In genomic region chr19:38012944-38013343, GRCh38 we compare ENCODE assay signal across 27 cellular contexts.
DNase-seq lines count a peak whose midpoint lies in the region; ATAC-seq and TF ChIP-seq lines count a peak whose summit lies in the region.
"Had no signal": no experiment of that assay in that cellular context is flagged by ENCODE, and none has a peak within 500 bp of the region (broad histone marks: within the 10 kb centered on the region; RNA-seq: fewer than 3 reads in every experiment).

No MANE protein-coding gene starts in this region.

- POLR2A ChIA-PET in activated CD4-positive, alpha-beta memory T cell treated with anti-CD3 and anti-CD28 coated beads, Interleukin-2, amount 10 ng/mL, durations not matched to agents 7 days and 5 days (lab: Charles Lee) = no interaction called here
- POLR2A ChIA-PET in CD8-positive, alpha-beta T cell (lab: Charles Lee) = no interaction called here

- no peak for TF ChIP-seq CTCF in left lung (IDR thresholded peaks at IDR 0.05)
- no peak for TF ChIP-seq CTCF in tibial artery (IDR thresholded peaks at IDR 0.05)
- no peak for TF ChIP-seq CTCF in CD8-positive, alpha-beta T cell (IDR thresholded peaks at IDR 0.05)

- no peak overlapping the region for H3K27ac Mint-ChIP-seq in activated CD4-positive, alpha-beta memory T cell treated with anti-CD3 and anti-CD28 coated beads, Interleukin-2, amount 10 ng/mL, durations not matched to agents 7 days and 5 days
- no peak overlapping the region for H3K27ac Mint-ChIP-seq in CD8-positive, alpha-beta T cell
- H3K27ac Mint-ChIP-seq: activated CD4-positive, alpha-beta memory T cell treated with anti-CD3 and anti-CD28 coated beads for 36 hours; activated T-cell treated with anti-CD3 and anti-CD28 coated beads, Interleukin-2, amount 50 U/mL, for 24 hours; dendritic cell treated with granulocyte-macrophage colony-stimulating factor and Interleukin-4, amounts not matched to agents 40 ng/mL and 50 ng/mL, for 4 days had no signal

- no peaks in the 10 kb centered on the region for H3K36me3 Mint-ChIP-seq in activated CD4-positive, alpha-beta memory T cell treated with anti-CD3 and anti-CD28 coated beads, Interleukin-2, amount 10 ng/mL, durations not matched to agents 7 days and 5 days (ENCODE audit: low read depth)
- peaks cover 3% of the 10 kb centered on the region for H3K36me3 Mint-ChIP-seq in CD8-positive, alpha-beta T cell
- H3K36me3 Mint-ChIP-seq: activated CD4-positive, alpha-beta memory T cell treated with anti-CD3 and anti-CD28 coated beads for 36 hours had no signal

- no peak overlapping the region for H3K4me3 ChIP-seq in left lung
- H3K4me3 ChIP-seq in tibial artery = no peak overlapping the region
- no peak overlapping the region for H3K4me3 ChIP-seq in CD8-positive, alpha-beta T cell (ENCODE audit: low read depth, low read length)
- H3K4me3 ChIP-seq: adrenal gland, heart right ventricle, skin epidermis, tibial nerve had no signal

- H3K27me3 ChIP-seq in left lung (no peaks in the 10 kb centered on the region), tibial artery (no peaks in the 10 kb centered on the region)
- H3K27me3 ChIP-seq in CD8-positive, alpha-beta T cell (ENCODE audit: insufficient read depth, low read length) = no peaks in the 10 kb centered on the region
- H3K27me3 ChIP-seq: adrenal gland, heart right ventricle, neutrophil, tibial nerve had no signal

- ATAC-seq in left lung (peak; percentile 61), GM19395 (IDR thresholded peaks at IDR 0.05; ENCODE audit: unreplicated experiment) (no peak)
- no peak for ATAC-seq in CD8-positive, alpha-beta T cell
- ATAC-seq: heart right ventricle, Right ventricle myocardium inferior had no signal

- no peaks in the 10 kb centered on the region for H3K27me3 Mint-ChIP-seq in activated CD4-positive, alpha-beta memory T cell treated with anti-CD3 and anti-CD28 coated beads, Interleukin-2, amount 10 ng/mL, durations not matched to agents 7 days and 5 days
- no peaks in the 10 kb centered on the region for H3K27me3 Mint-ChIP-seq in CD8-positive, alpha-beta T cell (ENCODE audit: low read depth)
- H3K27me3 Mint-ChIP-seq: activated CD4-positive, alpha-beta memory T cell treated with anti-CD3 and anti-CD28 coated beads for 36 hours; activated T-cell treated with anti-CD3 and anti-CD28 coated beads, Interleukin-2, amount 50 U/mL, for 24 hours; dendritic cell treated with granulocyte-macrophage colony-stimulating factor and Interleukin-4, amounts not matched to agents 40 ng/mL and 50 ng/mL, for 4 days had no signal

- H3K27ac ChIP-seq in angular gyrus (ENCODE audit: low read depth, low read length) = peak overlapping the region; percentile 44
- H3K27ac ChIP-seq in left lung = no peak overlapping the region
- H3K27ac ChIP-seq in tibial artery = no peak overlapping the region
- no peak overlapping the region for H3K27ac ChIP-seq in CD8-positive, alpha-beta T cell (ENCODE audit: low read depth, low read length)
- H3K27ac ChIP-seq: adrenal gland, epithelial cell of prostate, heart right ventricle, neutrophil, tibial nerve had no signal

- H3K4me1 ChIP-seq in left lung = peaks cover 0 to 6% of the 10 kb centered on the region in 2 donors
- H3K4me1 ChIP-seq in tibial artery = no peaks in the 10 kb centered on the region
- H3K4me1 ChIP-seq in CD8-positive, alpha-beta T cell (ENCODE audit: insufficient read depth, low read length) = no peaks in the 10 kb centered on the region
- H3K4me1 ChIP-seq: adrenal gland, heart right ventricle had no signal

- intact Hi-C loops in left lung (cut with DNase I) = no loop called here
- intact Hi-C loops in tibial artery (cut with DNase I; ENCODE audit: low total_unique reads) = no loop called here
- intact Hi-C loops in CD8-positive, alpha-beta T cell (cut with DNase I, micrococcal nuclease) = no loop called here

- no peaks in the 10 kb centered on the region for H3K4me1 Mint-ChIP-seq in activated CD4-positive, alpha-beta memory T cell treated with anti-CD3 and anti-CD28 coated beads, Interleukin-2, amount 10 ng/mL, durations not matched to agents 7 days and 5 days
- peaks cover 3% of the 10 kb centered on the region for H3K4me1 Mint-ChIP-seq in CD8-positive, alpha-beta T cell (ENCODE audit: low read depth)

- CTCF ChIA-PET in activated CD4-positive, alpha-beta memory T cell treated with anti-CD3 and anti-CD28 coated beads, Interleukin-2, amount 10 ng/mL, durations not matched to agents 7 days and 5 days (lab: Charles Lee) = no interaction called here
- CTCF ChIA-PET in CD8-positive, alpha-beta T cell (lab: Charles Lee) = interaction anchor here (1.4 kb wide), 1 partner anchor 19 kb away, joined by 3 read pairs; no protein-coding TSS in a partner anchor

- no peak overlapping the region for H3K4me3 Mint-ChIP-seq in activated CD4-positive, alpha-beta memory T cell treated with anti-CD3 and anti-CD28 coated beads, Interleukin-2, amount 10 ng/mL, durations not matched to agents 7 days and 5 days
- H3K4me3 Mint-ChIP-seq in CD8-positive, alpha-beta T cell = no peak overlapping the region
- H3K4me3 Mint-ChIP-seq: activated CD4-positive, alpha-beta memory T cell treated with anti-CD3 and anti-CD28 coated beads for 36 hours; activated T-cell treated with anti-CD3 and anti-CD28 coated beads, Interleukin-2, amount 50 U/mL, for 24 hours; dendritic cell treated with granulocyte-macrophage colony-stimulating factor and Interleukin-4, amounts not matched to agents 40 ng/mL and 50 ng/mL, for 4 days had no signal

- DNase-seq in NCI-H510A treated with DMSO at 0.1 percent for 48 hours (lab: John Stamatoyannopoulos, UW) = peak; percentile 19
- DNase-seq in NCI-H510A (lab: John Stamatoyannopoulos, UW) = no peak
- no peak for DNase-seq in left lung
- no peak for DNase-seq in activated CD4-positive, alpha-beta memory T cell treated with anti-CD3 and anti-CD28 coated beads, Interleukin-2, amount 10 ng/mL, durations not matched to agents 7 days and 5 days
- no peak for DNase-seq in tibial artery
- DNase-seq in CD8-positive, alpha-beta T cell = no peak
- DNase-seq: activated CD4-positive, alpha-beta memory T cell treated with anti-CD3 and anti-CD28 coated beads for 36 hours; activated CD4-positive, CD25-positive, alpha-beta regulatory T cell; activated naive CD4-positive, alpha-beta T cell; activated T-cell treated with anti-CD3 and anti-CD28 coated beads, Interleukin-2, amount 50 U/mL, for 24 hours; adrenal gland; AML-193; EL; heart right ventricle; NCI-H2171; NCI-H526; stimulated activated CD4-positive, alpha-beta T cell treated with anti-CD3 and anti-CD28 coated beads, Interleukin-1b, Interleukin-23, amount 100 ng/mL, for 48 hours; stimulated activated naive CD4-positive, alpha-beta T cell treated with Interleukin-2 at 50 U/mL for 16 hours; T-helper 9 cell had no signal

- H3K9me3 Mint-ChIP-seq in activated CD4-positive, alpha-beta memory T cell treated with anti-CD3 and anti-CD28 coated beads, Interleukin-2, amount 10 ng/mL, durations not matched to agents 7 days and 5 days = no peaks in the 10 kb centered on the region
- no peaks in the 10 kb centered on the region for H3K9me3 Mint-ChIP-seq in CD8-positive, alpha-beta T cell
- H3K9me3 Mint-ChIP-seq: activated CD4-positive, alpha-beta memory T cell treated with anti-CD3 and anti-CD28 coated beads for 36 hours; activated T-cell treated with anti-CD3 and anti-CD28 coated beads, Interleukin-2, amount 50 U/mL, for 24 hours; dendritic cell treated with granulocyte-macrophage colony-stimulating factor and Interleukin-4, amounts not matched to agents 40 ng/mL and 50 ng/mL, for 4 days had no signal

- H3K36me3 ChIP-seq in left lung = no peaks in the 10 kb centered on the region
- no peaks in the 10 kb centered on the region for H3K36me3 ChIP-seq in tibial artery
- no peaks in the 10 kb centered on the region for H3K36me3 ChIP-seq in CD8-positive, alpha-beta T cell (ENCODE audit: insufficient read depth, low read length)
- H3K36me3 ChIP-seq: adrenal gland, heart right ventricle, neutrophil, tibial nerve had no signal

- H3K9me3 ChIP-seq in left lung (no peaks in the 10 kb centered on the region), tibial artery (no peaks in the 10 kb centered on the region)
- H3K9me3 ChIP-seq in CD8-positive, alpha-beta T cell (ENCODE audit: low read length) = no peaks in the 10 kb centered on the region
- H3K9me3 ChIP-seq: adrenal gland, heart right ventricle, neutrophil, tibial nerve had no signal
